Comparison of ENCODE assay signal across 1 cellular context in genomic region chr6:37222125-37222967, GRCh38.
TF ChIP-seq lines count a peak whose summit lies in the region.

No MANE protein-coding gene starts in this region.

TF ChIP-seq in SK-N-SH treated with all-trans-retinoic acid at 6 μM for 48 hours, 23 proteins besides CTCF, POLR2A, EP300 and RAD21 (continued from another document):
- no peak for TF ChIP-seq BACH2 (CRISPR knock-in tag; IDR thresholded peaks at IDR 0.05; ENCODE audit: borderline replicate concordance)
- no peak for TF ChIP-seq GLIS3 (CRISPR knock-in tag; IDR thresholded peaks at IDR 0.05)
- no peak for TF ChIP-seq ARNTL (CRISPR knock-in tag; IDR thresholded peaks at IDR 0.05; ENCODE audit: borderline replicate concordance, low read depth)
- no peak for TF ChIP-seq ISL1 (CRISPR knock-in tag; IDR thresholded peaks at IDR 0.05)
- TF ChIP-seq SNAI2 (CRISPR knock-in tag; IDR thresholded peaks at IDR 0.05): no peak
- TF ChIP-seq ZNF70 (CRISPR knock-in tag; IDR thresholded peaks at IDR 0.05): no peak
- no peak for TF ChIP-seq ZC3H10 (CRISPR knock-in tag; IDR thresholded peaks at IDR 0.05)
TF ChIP-seq in SK-N-SH treated with all-trans-retinoic acid at 6 μM for 48 hours: peak in this region for 2.
